1 cellular context compared by ENCODE assay signal in the genomic region with DNA sequence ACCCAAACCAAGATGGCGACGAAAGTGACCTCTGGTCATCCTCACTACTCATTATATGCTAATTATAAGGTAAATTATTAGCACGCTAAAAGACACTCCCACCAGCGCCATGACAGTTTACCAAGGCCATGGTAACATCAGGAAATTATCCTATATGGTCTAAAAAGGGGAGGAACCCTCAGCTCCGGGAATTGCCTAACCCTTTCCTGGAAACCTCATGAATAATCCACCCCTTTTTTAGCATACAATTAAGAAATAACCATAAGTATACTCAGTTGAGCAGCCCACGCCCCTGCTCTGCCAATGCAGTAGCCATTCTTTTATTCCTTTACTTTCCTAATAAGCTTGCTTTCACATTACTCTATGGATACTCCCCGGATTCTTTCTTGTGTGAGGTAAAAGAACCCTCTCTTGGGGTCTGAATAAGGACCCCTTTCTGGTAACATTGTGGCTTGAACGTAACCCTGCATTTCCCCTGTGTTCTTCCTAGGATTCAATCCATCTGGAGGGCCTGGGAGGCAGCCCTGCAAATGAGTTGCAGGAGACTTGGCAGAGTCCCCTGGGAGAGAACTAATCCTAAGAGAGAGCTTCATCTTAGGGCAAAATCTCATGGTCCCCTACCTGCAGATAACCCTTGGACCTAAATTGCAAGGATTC.
TF ChIP-seq lines count a peak whose summit lies in the region.

No MANE protein-coding gene starts in this region.

TF ChIP-seq in H1, 55 proteins besides CTCF, POLR2A, EP300 and RAD21:
- TF ChIP-seq CEBPB (IDR thresholded peaks at IDR 0.05; ENCODE audit: low read depth, low read length) (no peak), SIRT6 (IDR thresholded peaks at IDR 0.05; ENCODE audit: low read length) (no peak), TAF7 (optimal IDR thresholded peaks at IDR 0.05; ENCODE audit: borderline replicate concordance, low read depth, low read length) (peak; percentile 70), SAP30 (IDR thresholded peaks at IDR 0.05; ENCODE audit: insufficient read depth, insufficient replicate concordance, low read length) (no peak), EZH2 (IDR thresholded peaks at IDR 0.05; ENCODE audit: low read depth, low read length, severe bottlenecking) (no peak)
